In genomic region chr12:42588981-42589464, GRCh38 we compare ENCODE assay signal across 8 cellular contexts. TPM values are rescaled to one million over a fixed set of nuclear protein-coding genes. Genes with fewer than 3 reads are reported as not detected.
DNase-seq lines count a peak whose midpoint lies in the region; ATAC-seq and TF ChIP-seq lines count a peak whose summit lies in the region.

No MANE protein-coding gene starts in this region.

- intact Hi-C loops in activated naive CD4-positive, alpha-beta T cell treated with anti-CD3 and anti-CD28 coated beads for 36 hours (cut with micrococcal nuclease): loop anchor here (5.0 kb wide), 2 partner anchors 748 to 1293 kb away; no protein-coding TSS in a partner anchor
- intact Hi-C loops in MCF 10A (cut with micrococcal nuclease): loop anchor here (1.0 to 10.0 kb wide), 5 partner anchors 107 to 693 kb away; no protein-coding TSS in a partner anchor

- ATAC-seq in HG02678 (IDR thresholded peaks at IDR 0.05; ENCODE audit: unreplicated experiment): peak; percentile 21
- peak; percentile 28 to 43 for ATAC-seq in stimulated activated naive B cell treated with anti-CD40 and anti-IgM and Interleukin-4, amounts not matched to agents 10 μg/mL and 1 μg/mL and 100 μg/mL, for 72 hours (replicated peaks)

- peak overlapping the region; percentile 65 for H3K4me3 Mint-ChIP-seq in activated naive CD4-positive, alpha-beta T cell treated with anti-CD3 and anti-CD28 coated beads for 36 hours
- peak overlapping the region; percentile 81 for H3K4me3 Mint-ChIP-seq in MCF 10A (ENCODE audit: unreplicated experiment)
- H3K4me3 Mint-ChIP-seq in stimulated activated naive B cell treated with anti-CD40 and anti-IgM and Interleukin-4, amounts not matched to agents 10 μg/mL and 1 μg/mL and 100 μg/mL, for 72 hours: peak overlapping the region; percentile 72 to 80

- TF ChIP-seq CTCF in MCF 10A (IDR thresholded peaks at IDR 0.05; ENCODE audit: unreplicated experiment): peak; percentile 80

- H3K27ac Mint-ChIP-seq in activated naive CD4-positive, alpha-beta T cell treated with anti-CD3 and anti-CD28 coated beads for 36 hours: no peak overlapping the region
- peak overlapping the region; percentile 8 for H3K27ac Mint-ChIP-seq in MCF 10A (ENCODE audit: low read depth, unreplicated experiment)
- peak overlapping the region; percentile 6 for H3K27ac Mint-ChIP-seq in stimulated activated naive B cell treated with anti-CD40 and anti-IgM and Interleukin-4, amounts not matched to agents 10 μg/mL and 1 μg/mL and 100 μg/mL, for 72 hours

- H3K4me1 Mint-ChIP-seq in activated naive CD4-positive, alpha-beta T cell treated with anti-CD3 and anti-CD28 coated beads for 36 hours (ENCODE audit: low read depth): peaks cover 14% of the 10 kb centered on the region
- peaks cover 30% of the 10 kb centered on the region for H3K4me1 Mint-ChIP-seq in MCF 10A (ENCODE audit: insufficient read depth, unreplicated experiment)
- H3K4me1 Mint-ChIP-seq in stimulated activated naive B cell treated with anti-CD40 and anti-IgM and Interleukin-4, amounts not matched to agents 10 μg/mL and 1 μg/mL and 100 μg/mL, for 72 hours: peaks cover 11 to 17% of the 10 kb centered on the region in 2 donors

- CTCF ChIA-PET in activated naive CD4-positive, alpha-beta T cell treated with anti-CD3 and anti-CD28 coated beads for 36 hours (lab: Charles Lee): no interaction called here
- CTCF ChIA-PET in MCF 10A (lab: Yijun Ruan, JAX): interaction anchor here (0.6 to 7.7 kb wide), 10 partner anchors 11 to 693 kb away, joined by 3 to 53 read pairs (median 4); no protein-coding TSS in a partner anchor

- DNase-seq in activated naive CD4-positive, alpha-beta T cell treated with anti-CD3 and anti-CD28 coated beads for 36 hours: peak; percentile 21
- no peak for DNase-seq in activated naive CD4-positive, alpha-beta T cell (lab: John Stamatoyannopoulos, UW)
- peak; percentile 3 for DNase-seq in NCI-H82 treated with DMSO at 0.1 percent for 48 hours (lab: John Stamatoyannopoulos, UW; ENCODE audit: unreplicated experiment)
- DNase-seq in MCF 10A (ENCODE audit: unreplicated experiment): peak; percentile 50
- DNase-seq in kidney tubule cell (ENCODE audit: low spot score): peak; percentile 57
- DNase-seq in stimulated activated naive B cell treated with anti-CD40 and anti-IgM and Interleukin-4, amounts not matched to agents 10 μg/mL and 1 μg/mL and 100 μg/mL, for 72 hours: peak; percentile 1
- DNase-seq in stimulated activated CD4-positive, alpha-beta T cell treated with anti-CD3 and anti-CD28 coated beads, Interleukin-4, amount 100 ng/mL, for 1 hour: no peak

- POLR2A ChIA-PET in MCF 10A (lab: Yijun Ruan, JAX): interaction anchor here (0.5 to 1.4 kb wide), 13 partner anchors 9 to 753 kb away, joined by 3 to 6 read pairs (median 3); no protein-coding TSS in a partner anchor

- H3K27me3 Mint-ChIP-seq in activated naive CD4-positive, alpha-beta T cell treated with anti-CD3 and anti-CD28 coated beads for 36 hours (ENCODE audit: low read depth): peaks cover 56% of the 10 kb centered on the region
- H3K27me3 Mint-ChIP-seq in MCF 10A (ENCODE audit: insufficient read depth, unreplicated experiment): no peaks in the 10 kb centered on the region
- H3K27me3 Mint-ChIP-seq in stimulated activated naive B cell treated with anti-CD40 and anti-IgM and Interleukin-4, amounts not matched to agents 10 μg/mL and 1 μg/mL and 100 μg/mL, for 72 hours: peaks cover 40 to 54% of the 10 kb centered on the region in 2 donors

- BruUV-seq in MCF 10A (replicated peaks; lab: Mats Ljungman, UMichigan): no TSS peak

- H3K36me3 Mint-ChIP-seq in activated naive CD4-positive, alpha-beta T cell treated with anti-CD3 and anti-CD28 coated beads for 36 hours (ENCODE audit: low read depth): no peaks in the 10 kb centered on the region
- H3K36me3 Mint-ChIP-seq in MCF 10A (ENCODE audit: insufficient read depth, unreplicated experiment): peaks cover 7% of the 10 kb centered on the region
- H3K36me3 Mint-ChIP-seq in stimulated activated naive B cell treated with anti-CD40 and anti-IgM and Interleukin-4, amounts not matched to agents 10 μg/mL and 1 μg/mL and 100 μg/mL, for 72 hours: no peaks in the 10 kb centered on the region

- no peaks in the 10 kb centered on the region for H3K9me3 Mint-ChIP-seq in activated naive CD4-positive, alpha-beta T cell treated with anti-CD3 and anti-CD28 coated beads for 36 hours
- H3K9me3 Mint-ChIP-seq in MCF 10A (ENCODE audit: unreplicated experiment): no peaks in the 10 kb centered on the region
- H3K9me3 Mint-ChIP-seq in stimulated activated naive B cell treated with anti-CD40 and anti-IgM and Interleukin-4, amounts not matched to agents 10 μg/mL and 1 μg/mL and 100 μg/mL, for 72 hours: no peaks in the 10 kb centered on the region

RNA-seq across cellular contexts. Expression of gene PRICKLE1, which starts 0.5 kb away (rescaled TPM):
- total RNA-seq in activated naive CD4-positive, alpha-beta T cell treated with anti-CD3 and anti-CD28 coated beads for 36 hours: not detected
- total RNA-seq in MCF 10A (2022): 7.9 and 14.1 TPM in 2 replicates

Comparison
In these comparisons a context has a peak if more than half of its experiments do, and no peak if none do; other contexts are left out.
1. DNase-seq: peak in activated naive CD4-positive, alpha-beta T cell treated with anti-CD3 and anti-CD28 coated beads for 36 hours (single experiment), NCI-H82 treated with DMSO at 0.1 percent for 48 hours (single experiment), MCF 10A (single experiment), kidney tubule cell (single experiment) and stimulated activated naive B cell treated with anti-CD40 and anti-IgM and Interleukin-4, amounts not matched to agents 10 μg/mL and 1 μg/mL and 100 μg/mL, for 72 hours (single experiment); none in activated naive CD4-positive, alpha-beta T cell (0 of 4) and stimulated activated CD4-positive, alpha-beta T cell treated with anti-CD3 and anti-CD28 coated beads, Interleukin-4, amount 100 ng/mL, for 1 hour (single experiment).
2. Peak in every context shown above with its lines, with median percentiles within 50 percentile points of each other: H3K4me3 Mint-ChIP-seq.